17 cellular contexts compared by ENCODE assay signal in the genomic region with DNA sequence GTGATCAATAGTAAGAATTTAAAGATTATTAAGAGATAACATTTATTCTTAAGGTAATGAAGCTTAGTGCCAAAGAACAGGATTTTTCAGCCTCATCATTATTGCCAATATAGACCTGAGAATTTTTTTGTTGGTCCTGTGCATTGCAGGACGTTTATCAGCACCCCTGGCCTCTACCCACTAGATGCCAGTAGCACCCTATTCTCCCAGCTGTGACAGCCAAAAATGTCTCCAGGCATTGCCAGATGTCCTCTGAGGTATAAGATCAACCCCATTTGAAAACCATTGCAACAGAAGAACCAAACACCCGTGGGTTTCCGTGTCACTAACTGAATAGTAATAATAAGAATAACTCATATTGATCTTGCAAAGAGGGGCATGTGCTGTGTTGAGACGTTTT.
DNase-seq lines count a peak whose midpoint lies in the region; ATAC-seq and TF ChIP-seq lines count a peak whose summit lies in the region.
"Had no signal": no experiment of that assay in that cellular context is flagged by ENCODE, and none has a peak within 500 bp of the region (broad histone marks: within the 10 kb centered on the region; RNA-seq: fewer than 3 reads in every experiment).

No MANE protein-coding gene starts in this region.

- no peak for TF ChIP-seq POLR2A in heart left ventricle (IDR thresholded peaks at IDR 0.05)

- no peak for DNase-seq in heart left ventricle
- no peak for DNase-seq in Right ventricle myocardium inferior (ENCODE audit: missing footprints)
- peak; percentile 59 for DNase-seq in NCI-H345 (lab: John Stamatoyannopoulos, UW)
- no peak for DNase-seq in astrocyte of the spinal cord (ENCODE audit: low read depth, low spot score)
- no peak for DNase-seq in SIG-M5 (lab: John Stamatoyannopoulos, UW)
- no peak for DNase-seq in hypothalamus (lab: John Stamatoyannopoulos, UW)
- DNase-seq: activated CD4-positive, alpha-beta T cell treated with anti-CD3 and anti-CD28 coated beads, Interleukin-2, amount 10 ng/mL, durations not matched to agents 7 days and 5 days; activated T-cell treated with anti-CD3 and anti-CD28 coated beads, Interleukin-2, amount 50 U/mL, for 1 hour; AML-193; DMS79; kidney glomerular epithelial cell; stomach; T-helper 9 cell had no signal

- intact Hi-C loops in heart left ventricle (cut with DNase I) (loop anchor here in 6 of 10 donors (1.0 to 10.0 kb wide), 5 partner anchors 374 to 1783 kb away; partner anchors contain the start of gene SOX11 (in 2 of the 6)), Right ventricle myocardium inferior (cut with DNase I) (no loop called here)

- peak in 9 of 12 donors; percentile 8 to 55 (median 29) for TF ChIP-seq CTCF in heart left ventricle (IDR thresholded peaks at IDR 0.05)
- TF ChIP-seq CTCF in astrocyte of the spinal cord (IDR thresholded peaks at IDR 0.05; ENCODE audit: low read depth, low read length): peak; percentile 23

- H3K36me3 ChIP-seq in heart left ventricle: no peaks in the 10 kb centered on the region
- H3K36me3 ChIP-seq: stomach had no signal

- no peak overlapping the region for H3K4me3 ChIP-seq in heart left ventricle
- H3K4me3 ChIP-seq in astrocyte of the spinal cord (ENCODE audit: low read depth, low read length): no peak overlapping the region
- H3K4me3 ChIP-seq: stomach had no signal

- no peak overlapping the region for H3K27ac ChIP-seq in heart left ventricle
- H3K27ac ChIP-seq: KMS-11, RWPE1, stomach had no signal

- H3K4me1 ChIP-seq in heart left ventricle: no peaks in the 10 kb centered on the region
- H3K4me1 ChIP-seq: stomach had no signal

- no peaks in the 10 kb centered on the region for H3K9me3 ChIP-seq in heart left ventricle
- H3K9me3 ChIP-seq: stomach had no signal

- in situ Hi-C loops in astrocyte of the spinal cord (cut with HindIII; ENCODE audit: low sequenced_read_pairs): no loop called here

- peak in 2 of 4 donors; percentile 45 to 66 for ATAC-seq in heart left ventricle
- no peak for ATAC-seq in Right ventricle myocardium inferior
- ATAC-seq in HG02852 (IDR thresholded peaks at IDR 0.05; ENCODE audit: unreplicated experiment): no peak
- ATAC-seq in HG02610 (IDR thresholded peaks at IDR 0.05; ENCODE audit: unreplicated experiment): no peak

- WGBS in heart left ventricle, 4 donors: 41 to 57% (median 46%) methylated on average over 4 of the region's 4 CpGs

- peaks cover 0 to 4% (median 0%) of the 10 kb centered on the region in 9 donors for H3K27me3 ChIP-seq in heart left ventricle
- H3K27me3 ChIP-seq: stomach had no signal
